Comparison of ENCODE assay signal across 1 cellular context in the genomic region with DNA sequence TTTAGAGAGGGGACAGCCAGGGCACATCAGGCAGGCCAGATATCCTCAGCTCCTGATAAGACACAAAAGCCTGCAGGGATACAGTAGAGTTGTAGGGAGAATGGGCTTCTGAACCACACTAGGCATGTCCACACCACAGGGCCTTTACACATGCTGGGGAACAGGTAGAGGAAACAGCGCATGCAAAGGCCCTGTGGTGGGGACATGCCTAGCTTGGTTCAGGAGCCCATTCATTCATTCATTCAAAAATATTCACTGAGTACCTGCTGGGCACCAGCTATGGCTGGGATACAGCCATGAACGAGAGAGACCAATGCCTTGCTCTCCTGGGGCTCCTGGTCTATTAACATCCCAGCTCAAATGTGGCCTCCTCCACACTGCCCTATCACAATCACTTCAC.
TF ChIP-seq lines count a peak whose summit lies in the region.

No MANE protein-coding gene starts in this region.

TF ChIP-seq in H1, 55 proteins besides CTCF, POLR2A, EP300 and RAD21:
- TF ChIP-seq BCL11A (IDR thresholded peaks at IDR 0.05; ENCODE audit: low read depth in 2 of 2, low read length in 2 of 2) (no peak), KDM1A (IDR thresholded peaks at IDR 0.05; ENCODE audit: borderline replicate concordance, low read length) (peak; percentile 16; the same call in 1 of the 2 replicates)
- TF ChIP-seq, protein P1, sequence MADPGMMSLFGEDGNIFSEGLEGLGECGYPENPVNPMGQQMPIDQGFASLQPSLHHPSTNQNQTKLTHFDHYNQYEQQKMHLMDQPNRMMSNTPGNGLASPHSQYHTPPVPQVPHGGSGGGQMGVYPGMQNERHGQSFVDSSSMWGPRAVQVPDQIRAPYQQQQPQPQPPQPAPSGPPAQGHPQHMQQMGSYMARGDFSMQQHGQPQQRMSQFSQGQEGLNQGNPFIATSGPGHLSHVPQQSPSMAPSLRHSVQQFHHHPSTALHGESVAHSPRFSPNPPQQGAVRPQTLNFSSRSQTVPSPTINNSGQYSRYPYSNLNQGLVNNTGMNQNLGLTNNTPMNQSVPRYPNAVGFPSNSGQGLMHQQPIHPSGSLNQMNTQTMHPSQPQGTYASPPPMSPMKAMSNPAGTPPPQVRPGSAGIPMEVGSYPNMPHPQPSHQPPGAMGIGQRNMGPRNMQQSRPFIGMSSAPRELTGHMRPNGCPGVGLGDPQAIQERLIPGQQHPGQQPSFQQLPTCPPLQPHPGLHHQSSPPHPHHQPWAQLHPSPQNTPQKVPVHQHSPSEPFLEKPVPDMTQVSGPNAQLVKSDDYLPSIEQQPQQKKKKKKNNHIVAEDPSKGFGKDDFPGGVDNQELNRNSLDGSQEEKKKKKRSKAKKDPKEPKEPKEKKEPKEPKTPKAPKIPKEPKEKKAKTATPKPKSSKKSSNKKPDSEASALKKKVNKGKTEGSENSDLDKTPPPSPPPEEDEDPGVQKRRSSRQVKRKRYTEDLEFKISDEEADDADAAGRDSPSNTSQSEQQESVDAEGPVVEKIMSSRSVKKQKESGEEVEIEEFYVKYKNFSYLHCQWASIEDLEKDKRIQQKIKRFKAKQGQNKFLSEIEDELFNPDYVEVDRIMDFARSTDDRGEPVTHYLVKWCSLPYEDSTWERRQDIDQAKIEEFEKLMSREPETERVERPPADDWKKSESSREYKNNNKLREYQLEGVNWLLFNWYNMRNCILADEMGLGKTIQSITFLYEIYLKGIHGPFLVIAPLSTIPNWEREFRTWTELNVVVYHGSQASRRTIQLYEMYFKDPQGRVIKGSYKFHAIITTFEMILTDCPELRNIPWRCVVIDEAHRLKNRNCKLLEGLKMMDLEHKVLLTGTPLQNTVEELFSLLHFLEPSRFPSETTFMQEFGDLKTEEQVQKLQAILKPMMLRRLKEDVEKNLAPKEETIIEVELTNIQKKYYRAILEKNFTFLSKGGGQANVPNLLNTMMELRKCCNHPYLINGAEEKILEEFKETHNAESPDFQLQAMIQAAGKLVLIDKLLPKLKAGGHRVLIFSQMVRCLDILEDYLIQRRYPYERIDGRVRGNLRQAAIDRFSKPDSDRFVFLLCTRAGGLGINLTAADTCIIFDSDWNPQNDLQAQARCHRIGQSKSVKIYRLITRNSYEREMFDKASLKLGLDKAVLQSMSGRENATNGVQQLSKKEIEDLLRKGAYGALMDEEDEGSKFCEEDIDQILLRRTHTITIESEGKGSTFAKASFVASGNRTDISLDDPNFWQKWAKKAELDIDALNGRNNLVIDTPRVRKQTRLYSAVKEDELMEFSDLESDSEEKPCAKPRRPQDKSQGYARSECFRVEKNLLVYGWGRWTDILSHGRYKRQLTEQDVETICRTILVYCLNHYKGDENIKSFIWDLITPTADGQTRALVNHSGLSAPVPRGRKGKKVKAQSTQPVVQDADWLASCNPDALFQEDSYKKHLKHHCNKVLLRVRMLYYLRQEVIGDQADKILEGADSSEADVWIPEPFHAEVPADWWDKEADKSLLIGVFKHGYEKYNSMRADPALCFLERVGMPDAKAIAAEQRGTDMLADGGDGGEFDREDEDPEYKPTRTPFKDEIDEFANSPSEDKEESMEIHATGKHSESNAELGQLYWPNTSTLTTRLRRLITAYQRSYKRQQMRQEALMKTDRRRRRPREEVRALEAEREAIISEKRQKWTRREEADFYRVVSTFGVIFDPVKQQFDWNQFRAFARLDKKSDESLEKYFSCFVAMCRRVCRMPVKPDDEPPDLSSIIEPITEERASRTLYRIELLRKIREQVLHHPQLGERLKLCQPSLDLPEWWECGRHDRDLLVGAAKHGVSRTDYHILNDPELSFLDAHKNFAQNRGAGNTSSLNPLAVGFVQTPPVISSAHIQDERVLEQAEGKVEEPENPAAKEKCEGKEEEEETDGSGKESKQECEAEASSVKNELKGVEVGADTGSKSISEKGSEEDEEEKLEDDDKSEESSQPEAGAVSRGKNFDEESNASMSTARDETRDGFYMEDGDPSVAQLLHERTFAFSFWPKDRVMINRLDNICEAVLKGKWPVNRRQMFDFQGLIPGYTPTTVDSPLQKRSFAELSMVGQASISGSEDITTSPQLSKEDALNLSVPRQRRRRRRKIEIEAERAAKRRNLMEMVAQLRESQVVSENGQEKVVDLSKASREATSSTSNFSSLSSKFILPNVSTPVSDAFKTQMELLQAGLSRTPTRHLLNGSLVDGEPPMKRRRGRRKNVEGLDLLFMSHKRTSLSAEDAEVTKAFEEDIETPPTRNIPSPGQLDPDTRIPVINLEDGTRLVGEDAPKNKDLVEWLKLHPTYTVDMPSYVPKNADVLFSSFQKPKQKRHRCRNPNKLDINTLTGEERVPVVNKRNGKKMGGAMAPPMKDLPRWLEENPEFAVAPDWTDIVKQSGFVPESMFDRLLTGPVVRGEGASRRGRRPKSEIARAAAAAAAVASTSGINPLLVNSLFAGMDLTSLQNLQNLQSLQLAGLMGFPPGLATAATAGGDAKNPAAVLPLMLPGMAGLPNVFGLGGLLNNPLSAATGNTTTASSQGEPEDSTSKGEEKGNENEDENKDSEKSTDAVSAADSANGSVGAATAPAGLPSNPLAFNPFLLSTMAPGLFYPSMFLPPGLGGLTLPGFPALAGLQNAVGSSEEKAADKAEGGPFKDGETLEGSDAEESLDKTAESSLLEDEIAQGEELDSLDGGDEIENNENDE (IDR thresholded peaks at IDR 0.05; ENCODE audit: insufficient replicate concordance, low read length) = no peak
